In the genomic region with DNA sequence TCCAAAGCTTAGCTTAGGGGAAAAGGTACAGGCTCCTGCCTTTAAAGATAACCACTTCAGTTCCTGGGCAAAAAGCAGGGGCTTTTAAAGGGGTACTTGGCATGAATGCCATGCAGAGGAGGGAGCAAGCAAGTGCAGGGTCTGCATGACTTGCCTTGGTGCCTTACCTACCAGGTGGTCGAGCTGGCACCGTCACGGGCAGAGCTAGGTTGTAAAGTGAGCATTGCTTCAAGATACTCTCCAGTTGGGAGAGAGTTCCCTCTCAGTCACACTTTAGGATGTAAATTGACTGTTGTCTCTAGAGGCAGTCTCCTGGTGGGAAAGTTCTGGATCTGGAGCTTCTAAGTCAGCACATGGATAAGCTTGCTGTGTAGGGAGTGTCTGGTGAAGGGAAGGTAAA, we compare ENCODE assay signal across 18 cellular contexts. TPM values are rescaled to one million over a fixed set of nuclear protein-coding genes. Genes with fewer than 3 reads are reported as not detected.
A peak's percentile ranks its signal among the peaks of the same experiment; 100 is the strongest.
DNase-seq lines count a peak whose midpoint lies in the region; ATAC-seq and TF ChIP-seq lines count a peak whose summit lies in the region.
"Had no signal": no experiment of that assay in that cellular context is flagged by ENCODE, and none has a peak within 500 bp of the region (broad histone marks: within the 10 kb centered on the region; RNA-seq: fewer than 3 reads in every experiment).

No MANE protein-coding gene starts in this region.

- H3K9me3 ChIP-seq in BLaER1, result no peaks in the 10 kb centered on the region
- no peaks in the 10 kb centered on the region for H3K9me3 ChIP-seq in spleen
- H3K9me3 ChIP-seq in uterus, result no peaks in the 10 kb centered on the region
- H3K9me3 ChIP-seq in endodermal cell (ENCODE audit: control insufficient read depth, low read length), result no peaks in the 10 kb centered on the region
- H3K9me3 ChIP-seq in right lobe of liver, result no peaks in the 10 kb centered on the region

- H3K27ac ChIP-seq in BLaER1 (no peak overlapping the region), HL-60 (replicated peaks) (peak overlapping the region; percentile 25), caudate nucleus (ENCODE audit: low read depth, low read length) (peak overlapping the region; percentile 21), spleen (peak overlapping the region in 2 of 8 donors; percentile 28 to 87), uterus (no peak overlapping the region), endodermal cell (ENCODE audit: low read depth, low read length) (no peak overlapping the region), right lobe of liver (no peak overlapping the region)
- H3K27ac ChIP-seq: GM23248 had no signal

- H3K4me3 ChIP-seq in BLaER1, result no peak overlapping the region
- no peak overlapping the region for H3K4me3 ChIP-seq in HL-60 (replicated peaks; ENCODE audit: insufficient read depth, low read length)
- H3K4me3 ChIP-seq in spleen, result no peak overlapping the region
- no peak overlapping the region for H3K4me3 ChIP-seq in uterus
- H3K4me3 ChIP-seq in endodermal cell (ENCODE audit: low read length), result no peak overlapping the region
- no peak overlapping the region for H3K4me3 ChIP-seq in right lobe of liver
- H3K4me3 ChIP-seq: GM23248 had no signal

- intact Hi-C loops in spleen (cut with DNase I; ENCODE audit: low total_unique reads), result no loop called here
- intact Hi-C loops in uterus (cut with DNase I; ENCODE audit: low total_unique reads), result no loop called here
- intact Hi-C loops in right lobe of liver (cut with DNase I), result no loop called here

- H3K4me1 ChIP-seq in BLaER1, result peaks cover 99% of the 10 kb centered on the region
- H3K4me1 ChIP-seq in spleen, result peaks cover 14 to 93% (median 45%) of the 10 kb centered on the region in 6 donors
- peaks cover 7 to 10% of the 10 kb centered on the region in 2 donors for H3K4me1 ChIP-seq in uterus
- H3K4me1 ChIP-seq in endodermal cell (ENCODE audit: control insufficient read depth, insufficient read depth, low read length), result no peaks in the 10 kb centered on the region
- H3K4me1 ChIP-seq in right lobe of liver, result peaks cover 7 to 29% (median 13%) of the 10 kb centered on the region in 4 donors

- H3K36me3 ChIP-seq in BLaER1 (peaks cover 84% of the 10 kb centered on the region), spleen (peaks cover 0 to 69% (median 7%) of the 10 kb centered on the region in 6 donors), uterus (no peaks in the 10 kb centered on the region), endodermal cell (ENCODE audit: control insufficient read depth, insufficient read depth, low read length) (peaks cover 3% of the 10 kb centered on the region), right lobe of liver (no peaks in the 10 kb centered on the region)

- no peak for TF ChIP-seq POLR2A in spleen (IDR thresholded peaks at IDR 0.05)
- no peak for TF ChIP-seq POLR2A in uterus (IDR thresholded peaks at IDR 0.05)
- no peak for TF ChIP-seq POLR2A in right lobe of liver (IDR thresholded peaks at IDR 0.05)

- H3K27me3 ChIP-seq in BLaER1, result no peaks in the 10 kb centered on the region
- no peaks in the 10 kb centered on the region for H3K27me3 ChIP-seq in HL-60 (ENCODE audit: insufficient read depth, poor library complexity, severe bottlenecking)
- H3K27me3 ChIP-seq in spleen (replicated peaks in 1 of 7), result no peaks in the 10 kb centered on the region
- H3K27me3 ChIP-seq in uterus, result no peaks in the 10 kb centered on the region
- no peaks in the 10 kb centered on the region for H3K27me3 ChIP-seq in endodermal cell (ENCODE audit: control insufficient read depth, insufficient read depth, low read length, poor library complexity, severe bottlenecking)
- no peaks in the 10 kb centered on the region for H3K27me3 ChIP-seq in right lobe of liver

- H3K27me3 Mint-ChIP-seq in endodermal cell (ENCODE audit: insufficient read depth), result no peaks in the 10 kb centered on the region

- peaks cover 13% of the 10 kb centered on the region for H3K36me3 Mint-ChIP-seq in endodermal cell (ENCODE audit: low read depth)

- DNase-seq in HL-60 (ENCODE audit: low read depth in 1 of 2, low spot score in 1 of 2) (no peak), caudate nucleus (lab: John Stamatoyannopoulos, UW) (no peak), spleen (peak; percentile 54), NOMO-1 treated with dmso at 0.1 percent for 144 hours (lab: John Stamatoyannopoulos, UW; ENCODE audit: unreplicated experiment) (no peak), uterus (no peak), endodermal cell (no peak), right lobe of liver (no peak)
- DNase-seq: CD8-positive, alpha-beta T cell; DMS79 treated with DMSO at 0.1 percent for 48 hours; GM23248; KG1; NCI-H1048; NCI-H1436 treated with DMSO at 0.1 percent for 48 hours; NCI-H2029 treated with DMSO at 0.1 percent for 48 hours; NCI-H748 treated with DMSO at 0.1 percent for 48 hours; PC-3 had no signal

- H3K9me3 Mint-ChIP-seq in endodermal cell, result peaks cover 4% of the 10 kb centered on the region
- H3K9me3 Mint-ChIP-seq: CD8-positive, alpha-beta T cell had no signal

- peaks cover 63% of the 10 kb centered on the region for H4K20me1 ChIP-seq in BLaER1

- no peak overlapping the region for H3K4me3 Mint-ChIP-seq in endodermal cell
- H3K4me3 Mint-ChIP-seq: CD8-positive, alpha-beta T cell had no signal

- H3K9ac ChIP-seq in BLaER1 (no peak overlapping the region), endodermal cell (ENCODE audit: extremely low read depth, low read length, poor library complexity, severe bottlenecking) (no peak overlapping the region)
- H3K9ac ChIP-seq: GM23248 had no signal

- no peak for ATAC-seq in right lobe of liver
- ATAC-seq: CD8-positive, alpha-beta T cell; HCT116; PC-3 had no signal

- no peaks in the 10 kb centered on the region for H3K4me1 Mint-ChIP-seq in endodermal cell

- WGBS in spleen, 5 donors, result 85 to 100% (median 96%) methylated on average over 3 of the region's 3 CpGs
- WGBS in endodermal cell (ENCODE audit: insufficient coverage in 1 of 2, insufficient read length in 1 of 2), 2 experiments, result 96 to 100% methylated on average over 2 to 3 of the region's 3 CpGs
- WGBS in right lobe of liver (ENCODE audit: insufficient coverage, low coverage, low lambda C conversion rate, missing lambda C conversion rate), result 90% methylated on average over 3 of the region's 3 CpGs

- TF ChIP-seq CTCF in HL-60 (IDR thresholded peaks at IDR 0.05; ENCODE audit: insufficient read depth, low read length), result no peak
- no peak for TF ChIP-seq CTCF in spleen (IDR thresholded peaks at IDR 0.05 in 8 of 11, conservative IDR thresholded peaks at IDR 0.05 in 3 of 11)
- TF ChIP-seq CTCF in uterus (IDR thresholded peaks at IDR 0.05), result no peak
- TF ChIP-seq CTCF in endodermal cell (conservative IDR thresholded peaks at IDR 0.05), result no peak
- no peak for TF ChIP-seq CTCF in right lobe of liver (IDR thresholded peaks at IDR 0.05)

- H3K4me2 ChIP-seq in BLaER1, result peak overlapping the region; percentile 90

- H3K27ac Mint-ChIP-seq in endodermal cell, result no peak overlapping the region
- H3K27ac Mint-ChIP-seq: CD8-positive, alpha-beta T cell had no signal

RNA-seq across cellular contexts. Expression of gene TTC7A, which starts 33.1 kb away (rescaled TPM):
- total RNA-seq in spleen, result 10 to 100 TPM; 40.3 to 59.0 (median 47.6) TPM
- 10 to 100 TPM; 13.6 to 37.6 (median 17.7) TPM for polyA plus RNA-seq in spleen
- total RNA-seq in uterus, result 10 to 100 TPM in 3 of 4 donors, 1 to 10 TPM in 1; 3.8 to 80.9 (median 25.3) TPM
- total RNA-seq in endodermal cell, result 10 to 100 TPM; 11.9 to 17.6 TPM
- polyA plus RNA-seq in endodermal cell (2013, experiment 1 of 2), result 9.7 TPM
- 9.9 TPM for polyA plus RNA-seq in endodermal cell (2013, experiment 2 of 2)
- 10 to 100 TPM in 2 of 6 experiments, 1 to 10 TPM in 4; 7.6 to 15.5 (median 9.8) TPM for total RNA-seq in right lobe of liver

RNA-seq across cellular contexts. Expression of gene MCFD2, which starts 58.6 kb away (rescaled TPM):
- total RNA-seq in spleen (100 to 1,000 TPM in 1 of 7 donors, 10 to 100 TPM in 6; 53.4 to 112 (median 70.9) TPM), uterus (100 to 1,000 TPM in 2 of 4 donors, 10 to 100 TPM in 2; 44.8 to 141 (median 107) TPM), endodermal cell (10 to 100 TPM; 82.4 to 82.9 TPM), right lobe of liver (100 to 1,000 TPM in 3 of 6 experiments, 10 to 100 TPM in 3; 85.0 to 147 (median 99.2) TPM)
- polyA plus RNA-seq in spleen, result 10 to 100 TPM; 10.3 to 22.3 (median 14.0) TPM
- polyA plus RNA-seq in endodermal cell (2013, experiment 1 of 2), result 73.4 TPM
- 71.3 TPM for polyA plus RNA-seq in endodermal cell (2013, experiment 2 of 2)

Comparison
In these comparisons a context has a peak if more than half of its experiments do, and no peak if none do; other contexts are left out.
1. H3K27ac ChIP-seq: peak in HL-60 (single experiment) and caudate nucleus (single experiment); none in BLaER1 (single experiment), uterus (0 of 2), endodermal cell (single experiment) and right lobe of liver (0 of 3).